ENCODE assay signal across 8 cellular contexts in genomic region chr19:19531951-19532805, GRCh38. TPM values are rescaled to one million over a fixed set of nuclear protein-coding genes. Genes with fewer than 3 reads are reported as not detected.
DNase-seq lines count a peak whose midpoint lies in the region; ATAC-seq lines count a peak whose summit lies in the region.

No MANE protein-coding gene starts in this region.

- intact Hi-C loops in left colon (cut with DNase I, micrococcal nuclease) = loop anchor here in 1 of 2 donors (10.0 kb wide), 1 partner anchor 423 kb away; no protein-coding TSS in a partner anchor

- H3K27ac ChIP-seq in caudate nucleus (ENCODE audit: low read depth, low read length) = peak overlapping the region; percentile 6

- ATAC-seq in activated CD4-positive, CD25-positive, alpha-beta regulatory T cell treated with anti-CD3 and anti-CD28 coated beads, Interleukin-2, amount 50 U/mL, for 24 hours = peak; percentile 85 to 89
- ATAC-seq in left colon (peak; percentile 72), HG02623 (IDR thresholded peaks at IDR 0.05; ENCODE audit: unreplicated experiment) (no peak)

- DNase-seq in SHP77 (lab: John Stamatoyannopoulos, UW) = peak; percentile 31 to 51
- DNase-seq in SHP77 treated with DMSO at 0.1 percent for 48 hours (lab: John Stamatoyannopoulos, UW) = no peak
- DNase-seq in NCI-H2029 (lab: John Stamatoyannopoulos, UW) = peak; percentile 47
- peak in 60 of 61 donors; percentile 9 to 83 (median 60) for DNase-seq in caudate nucleus (lab: John Stamatoyannopoulos, UW)
- DNase-seq in left colon = peak; percentile 51 to 91
- DNase-seq in stimulated activated CD4-positive, alpha-beta T cell treated with anti-CD3 and anti-CD28 coated beads, Interleukin-2, amount 100 ng/mL, for 24 hours = peak; percentile 92

RNA-seq across cellular contexts. Expression of gene YJEFN3, which starts 3.5 kb away (rescaled TPM):
- 1 to 10 TPM; 4.6 to 4.9 TPM for total RNA-seq in left colon

RNA-seq across cellular contexts. Expression of gene CILP2, which starts 5.9 kb away (rescaled TPM):
- total RNA-seq in left colon = under 1 TPM; 0.09 to 0.11 TPM

RNA-seq across cellular contexts. Expression of gene NDUFA13, which starts 16.2 kb away (rescaled TPM):
- 100 to 1,000 TPM; 430 to 489 TPM for total RNA-seq in left colon

RNA-seq across cellular contexts. Expression of gene TSSK6, which starts 16.8 kb away (rescaled TPM):
- 1 to 10 TPM; 1.6 to 2.8 TPM for total RNA-seq in left colon
